In genomic region chr5:62011072-62011664, GRCh38 we compare ENCODE assay signal across 17 cellular contexts.
"Had no signal": no experiment of that assay in that cellular context is flagged by ENCODE, and none has a peak within 500 bp of the region (broad histone marks: within the 10 kb centered on the region; RNA-seq: fewer than 3 reads in every experiment).

No MANE protein-coding gene starts in this region.

- H3K4me1 ChIP-seq: left ventricle myocardium inferior, pancreas, thyroid gland, upper lobe of right lung had no signal

- H3K27ac ChIP-seq: left ventricle myocardium inferior, pancreas, thyroid gland, upper lobe of right lung had no signal

- ATAC-seq: activated naive CD4-positive, alpha-beta T cell treated with anti-CD3 and anti-CD28 coated beads, Interleukin-2, amount 50 U/mL, for 72 hours; effector memory CD8-positive, alpha-beta T cell; esophagus mucosa; natural killer cell treated with Interleukin-12 subunit alpha and Interleukin-12 subunit beta and Interleukin-15 and Interleukin-18, amount 100 ng/mL, for 72 hours; pancreas; sciatic nerve; stimulated activated naive B cell treated with anti-CD40 and anti-IgM and Interleukin-4, amounts not matched to agents 10 μg/mL and 1 μg/mL and 100 μg/mL, for 72 hours; upper lobe of right lung had no signal

- H3K4me3 ChIP-seq: left ventricle myocardium inferior, pancreas, thyroid gland, upper lobe of right lung had no signal

- H3K27me3 ChIP-seq: pancreas, thyroid gland, upper lobe of right lung had no signal

- H3K36me3 ChIP-seq: left ventricle myocardium inferior, pancreas, thyroid gland, upper lobe of right lung had no signal

- H3K9me3 ChIP-seq: pancreas, thyroid gland, upper lobe of right lung had no signal

- DNase-seq: activated gamma-delta T cell treated with Interleukin-2 at 50 U/mL for 16 hours; activated T-cell treated with anti-CD3 and anti-CD28 coated beads, Interleukin-2, amount 50 U/mL, for 1 hour; effector memory CD8-positive, alpha-beta T cell; foreskin melanocyte; left ventricle myocardium inferior; midbrain; pancreas; small intestine; stimulated activated CD4-positive, alpha-beta T cell treated with anti-CD3 and anti-CD28 coated beads, Interleukin-15, amount 100 ng/mL, for 24 hours; stimulated activated naive B cell treated with anti-CD40 and anti-IgM and Interleukin-4, amounts not matched to agents 10 μg/mL and 1 μg/mL and 100 μg/mL, for 72 hours; T-helper 1 cell; thyroid gland; upper lobe of right lung had no signal
